ENCODE assay signal across 1 cellular context in the genomic region with DNA sequence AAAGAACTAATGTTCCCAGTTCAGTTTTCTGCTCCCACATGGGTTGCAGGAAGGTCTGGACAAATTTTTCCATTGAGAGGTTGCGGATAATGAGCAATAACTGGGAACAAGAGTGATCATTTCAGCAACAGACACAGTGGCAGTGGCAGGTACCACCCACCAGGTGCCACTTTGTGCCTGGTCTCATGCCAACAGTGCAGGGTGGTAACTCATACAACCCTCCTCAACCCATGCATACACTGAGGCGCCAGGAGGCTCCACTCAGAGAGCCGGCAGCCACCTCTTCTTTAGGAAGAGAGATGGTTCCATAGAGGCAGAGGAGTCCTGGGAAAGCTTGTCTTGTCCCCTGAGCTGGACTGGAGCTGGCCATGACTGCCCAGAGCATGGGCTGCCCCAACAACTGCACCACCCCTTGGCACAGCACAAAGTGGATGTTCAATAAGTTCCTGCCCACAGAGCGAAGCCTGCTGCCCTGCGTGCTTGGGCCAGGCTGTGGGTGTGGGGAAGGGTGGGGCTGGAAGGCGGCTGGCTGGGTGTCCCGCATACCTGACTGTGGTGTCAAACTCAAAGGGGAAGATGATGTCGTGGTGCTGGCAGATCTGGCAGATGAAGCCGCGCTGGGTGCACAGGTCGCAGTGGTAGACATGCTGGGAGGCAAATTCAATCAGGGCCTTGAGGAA.
TF ChIP-seq lines count a peak whose summit lies in the region.

No MANE protein-coding gene starts in this region.

TF ChIP-seq in H1, 55 proteins besides CTCF, POLR2A, EP300 and RAD21:
- TF ChIP-seq CHD1 (IDR thresholded peaks at IDR 0.05; ENCODE audit: low read depth, low read length), result no peak
